1 cellular context compared by ENCODE assay signal in the genomic region with DNA sequence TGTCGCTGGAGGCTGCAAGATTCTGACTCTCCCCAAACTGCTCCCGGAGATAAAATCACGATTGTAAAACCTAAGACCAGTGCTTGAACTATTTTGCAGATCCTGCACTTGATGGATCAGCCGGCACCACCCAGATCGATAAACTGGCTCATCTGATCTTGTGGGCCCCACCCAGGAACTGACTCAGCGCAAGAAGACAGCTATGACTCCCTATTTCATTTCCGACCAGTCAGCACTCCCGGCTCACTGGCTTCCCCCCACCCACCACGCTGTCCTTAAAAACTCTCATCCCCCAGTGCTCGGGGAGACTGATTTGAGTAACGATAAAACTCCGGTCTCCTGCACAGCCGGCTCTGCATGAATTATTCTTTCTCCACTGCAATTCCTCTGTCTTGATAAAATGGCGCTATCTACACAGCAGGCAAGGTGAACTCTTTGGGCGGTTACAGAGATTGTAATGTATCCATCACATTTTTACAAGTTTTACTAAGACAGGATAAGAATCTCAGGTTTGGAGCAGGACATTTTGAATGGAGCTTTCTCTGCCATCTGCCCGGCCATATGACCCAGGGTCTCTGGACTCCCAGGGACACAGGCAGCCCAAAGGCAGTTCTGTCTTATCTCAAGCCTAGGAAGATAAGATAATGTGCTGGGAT.
TF ChIP-seq lines count a peak whose summit lies in the region.

No MANE protein-coding gene starts in this region.

TF ChIP-seq in K562, 482 proteins besides CTCF, POLR2A, EP300 and RAD21 (continued from another document and continues in another):
- TF ChIP-seq, protein P1, sequence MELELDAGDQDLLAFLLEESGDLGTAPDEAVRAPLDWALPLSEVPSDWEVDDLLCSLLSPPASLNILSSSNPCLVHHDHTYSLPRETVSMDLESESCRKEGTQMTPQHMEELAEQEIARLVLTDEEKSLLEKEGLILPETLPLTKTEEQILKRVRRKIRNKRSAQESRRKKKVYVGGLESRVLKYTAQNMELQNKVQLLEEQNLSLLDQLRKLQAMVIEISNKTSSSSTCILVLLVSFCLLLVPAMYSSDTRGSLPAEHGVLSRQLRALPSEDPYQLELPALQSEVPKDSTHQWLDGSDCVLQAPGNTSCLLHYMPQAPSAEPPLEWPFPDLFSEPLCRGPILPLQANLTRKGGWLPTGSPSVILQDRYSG (tag; conservative IDR thresholded peaks at IDR 0.05; ENCODE audit: low read depth), result no peak
- TF ChIP-seq HDGF (IDR thresholded peaks at IDR 0.05), result no peak
- no peak for TF ChIP-seq RBM25 (IDR thresholded peaks at IDR 0.05; ENCODE audit: low read depth, low read length, severe bottlenecking)
- no peak for TF ChIP-seq ZNF24 (IDR thresholded peaks at IDR 0.05)
- TF ChIP-seq ZNF77 (CRISPR knock-in tag; IDR thresholded peaks at IDR 0.05), result no peak
- TF ChIP-seq CCNT2 (IDR thresholded peaks at IDR 0.05; ENCODE audit: borderline replicate concordance, extremely low read depth, insufficient read length, low read depth, low read length), result peak; percentile 72
- no peak for TF ChIP-seq POLR3A (IDR thresholded peaks at IDR 0.05; ENCODE audit: borderline replicate concordance, extremely low read depth, insufficient read depth, insufficient read length)
- TF ChIP-seq PURB (CRISPR knock-in tag; IDR thresholded peaks at IDR 0.05; ENCODE audit: low read depth), result no peak
- no peak for TF ChIP-seq ZNF785 (CRISPR knock-in tag; IDR thresholded peaks at IDR 0.05)
- TF ChIP-seq PHF8 (IDR thresholded peaks at IDR 0.05; ENCODE audit: borderline replicate concordance, low read length), result no peak
- TF ChIP-seq TCF7 (IDR thresholded peaks at IDR 0.05; ENCODE audit: borderline replicate concordance), result no peak
- TF ChIP-seq, protein P2, sequence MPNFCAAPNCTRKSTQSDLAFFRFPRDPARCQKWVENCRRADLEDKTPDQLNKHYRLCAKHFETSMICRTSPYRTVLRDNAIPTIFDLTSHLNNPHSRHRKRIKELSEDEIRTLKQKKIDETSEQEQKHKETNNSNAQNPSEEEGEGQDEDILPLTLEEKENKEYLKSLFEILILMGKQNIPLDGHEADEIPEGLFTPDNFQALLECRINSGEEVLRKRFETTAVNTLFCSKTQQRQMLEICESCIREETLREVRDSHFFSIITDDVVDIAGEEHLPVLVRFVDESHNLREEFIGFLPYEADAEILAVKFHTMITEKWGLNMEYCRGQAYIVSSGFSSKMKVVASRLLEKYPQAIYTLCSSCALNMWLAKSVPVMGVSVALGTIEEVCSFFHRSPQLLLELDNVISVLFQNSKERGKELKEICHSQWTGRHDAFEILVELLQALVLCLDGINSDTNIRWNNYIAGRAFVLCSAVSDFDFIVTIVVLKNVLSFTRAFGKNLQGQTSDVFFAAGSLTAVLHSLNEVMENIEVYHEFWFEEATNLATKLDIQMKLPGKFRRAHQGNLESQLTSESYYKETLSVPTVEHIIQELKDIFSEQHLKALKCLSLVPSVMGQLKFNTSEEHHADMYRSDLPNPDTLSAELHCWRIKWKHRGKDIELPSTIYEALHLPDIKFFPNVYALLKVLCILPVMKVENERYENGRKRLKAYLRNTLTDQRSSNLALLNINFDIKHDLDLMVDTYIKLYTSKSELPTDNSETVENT (CRISPR knock-in tag; IDR thresholded peaks at IDR 0.05), result no peak
- no peak for TF ChIP-seq ZNF232 (CRISPR knock-in tag; IDR thresholded peaks at IDR 0.05)
- TF ChIP-seq ZNF507 (tag; conservative IDR thresholded peaks at IDR 0.05), result no peak
- peak; percentile 27; the same call in 1 of the 2 replicates for TF ChIP-seq GATAD2A (IDR thresholded peaks at IDR 0.05)
- TF ChIP-seq DNMT1 (IDR thresholded peaks at IDR 0.05), result no peak
- no peak for TF ChIP-seq NUFIP1 (IDR thresholded peaks at IDR 0.05; ENCODE audit: partially characterized antibody)
- TF ChIP-seq NELFE (IDR thresholded peaks at IDR 0.05; ENCODE audit: insufficient read depth, insufficient read length), result no peak
- TF ChIP-seq, protein P3, sequence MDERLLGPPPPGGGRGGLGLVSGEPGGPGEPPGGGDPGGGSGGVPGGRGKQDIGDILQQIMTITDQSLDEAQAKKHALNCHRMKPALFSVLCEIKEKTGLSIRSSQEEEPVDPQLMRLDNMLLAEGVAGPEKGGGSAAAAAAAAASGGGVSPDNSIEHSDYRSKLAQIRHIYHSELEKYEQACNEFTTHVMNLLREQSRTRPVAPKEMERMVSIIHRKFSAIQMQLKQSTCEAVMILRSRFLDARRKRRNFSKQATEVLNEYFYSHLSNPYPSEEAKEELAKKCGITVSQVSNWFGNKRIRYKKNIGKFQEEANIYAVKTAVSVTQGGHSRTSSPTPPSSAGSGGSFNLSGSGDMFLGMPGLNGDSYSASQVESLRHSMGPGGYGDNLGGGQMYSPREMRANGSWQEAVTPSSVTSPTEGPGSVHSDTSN (CRISPR knock-in tag; IDR thresholded peaks at IDR 0.05; ENCODE audit: low read depth), result no peak
- TF ChIP-seq, protein P3 (tag; conservative IDR thresholded peaks at IDR 0.05; ENCODE audit: low read depth), result peak; percentile 64; the same call in 1 of the 2 replicates
- TF ChIP-seq, protein P4, sequence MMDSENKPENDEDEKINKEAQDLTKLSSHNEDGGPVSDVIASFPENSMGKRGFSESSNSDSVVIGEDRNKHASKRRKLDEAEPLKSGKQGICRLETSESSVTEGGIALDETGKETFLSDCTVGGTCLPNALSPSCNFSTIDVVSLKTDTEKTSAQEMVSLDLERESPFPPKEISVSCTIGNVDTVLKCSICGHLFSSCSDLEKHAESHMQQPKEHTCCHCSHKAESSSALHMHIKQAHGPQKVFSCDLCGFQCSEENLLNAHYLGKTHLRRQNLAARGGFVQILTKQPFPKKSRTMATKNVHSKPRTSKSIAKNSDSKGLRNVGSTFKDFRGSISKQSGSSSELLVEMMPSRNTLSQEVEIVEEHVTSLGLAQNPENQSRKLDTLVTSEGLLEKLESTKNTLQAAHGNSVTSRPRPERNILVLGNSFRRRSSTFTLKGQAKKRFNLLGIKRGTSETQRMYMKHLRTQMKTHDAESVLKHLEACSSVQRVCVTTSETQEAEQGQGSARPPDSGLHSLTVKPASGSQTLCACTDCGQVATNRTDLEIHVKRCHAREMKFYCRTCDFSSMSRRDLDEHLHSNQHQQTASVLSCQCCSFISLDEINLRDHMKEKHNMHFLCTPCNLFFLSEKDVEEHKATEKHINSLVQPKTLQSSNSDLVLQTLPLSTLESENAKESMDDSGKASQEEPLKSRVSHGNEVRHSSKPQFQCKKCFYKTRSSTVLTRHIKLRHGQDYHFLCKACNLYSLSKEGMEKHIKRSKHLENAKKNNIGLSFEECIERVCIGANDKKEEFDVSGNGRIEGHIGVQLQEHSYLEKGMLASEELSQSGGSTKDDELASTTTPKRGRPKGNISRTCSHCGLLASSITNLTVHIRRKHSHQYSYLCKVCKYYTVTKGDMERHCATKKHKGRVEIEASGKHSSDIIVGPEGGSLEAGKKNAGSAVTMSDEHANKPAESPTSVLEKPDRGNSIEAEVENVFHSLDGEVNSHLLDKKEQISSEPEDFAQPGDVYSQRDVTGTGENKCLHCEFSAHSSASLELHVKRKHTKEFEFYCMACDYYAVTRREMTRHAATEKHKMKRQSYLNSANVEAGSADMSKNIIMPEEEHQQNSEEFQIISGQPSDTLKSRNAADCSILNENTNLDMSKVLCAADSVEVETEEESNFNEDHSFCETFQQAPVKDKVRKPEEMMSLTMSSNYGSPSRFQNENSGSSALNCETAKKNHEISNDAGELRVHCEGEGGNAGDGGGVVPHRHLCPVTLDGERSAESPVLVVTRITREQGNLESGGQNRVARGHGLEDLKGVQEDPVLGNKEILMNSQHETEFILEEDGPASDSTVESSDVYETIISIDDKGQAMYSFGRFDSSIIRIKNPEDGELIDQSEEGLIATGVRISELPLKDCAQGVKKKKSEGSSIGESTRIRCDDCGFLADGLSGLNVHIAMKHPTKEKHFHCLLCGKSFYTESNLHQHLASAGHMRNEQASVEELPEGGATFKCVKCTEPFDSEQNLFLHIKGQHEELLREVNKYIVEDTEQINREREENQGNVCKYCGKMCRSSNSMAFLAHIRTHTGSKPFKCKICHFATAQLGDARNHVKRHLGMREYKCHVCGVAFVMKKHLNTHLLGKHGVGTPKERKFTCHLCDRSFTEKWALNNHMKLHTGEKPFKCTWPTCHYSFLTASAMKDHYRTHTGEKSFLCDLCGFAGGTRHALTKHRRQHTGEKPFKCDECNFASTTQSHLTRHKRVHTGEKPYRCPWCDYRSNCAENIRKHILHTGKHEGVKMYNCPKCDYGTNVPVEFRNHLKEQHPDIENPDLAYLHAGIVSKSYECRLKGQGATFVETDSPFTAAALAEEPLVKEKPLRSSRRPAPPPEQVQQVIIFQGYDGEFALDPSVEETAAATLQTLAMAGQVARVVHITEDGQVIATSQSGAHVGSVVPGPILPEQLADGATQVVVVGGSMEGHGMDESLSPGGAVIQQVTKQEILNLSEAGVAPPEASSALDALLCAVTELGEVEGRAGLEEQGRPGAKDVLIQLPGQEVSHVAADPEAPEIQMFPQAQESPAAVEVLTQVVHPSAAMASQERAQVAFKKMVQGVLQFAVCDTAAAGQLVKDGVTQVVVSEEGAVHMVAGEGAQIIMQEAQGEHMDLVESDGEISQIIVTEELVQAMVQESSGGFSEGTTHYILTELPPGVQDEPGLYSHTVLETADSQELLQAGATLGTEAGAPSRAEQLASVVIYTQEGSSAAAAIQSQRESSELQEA (IDR thresholded peaks at IDR 0.05; ENCODE audit: low read depth), result no peak
- TF ChIP-seq SOX6 (IDR thresholded peaks at IDR 0.05), result peak; percentile 83
- TF ChIP-seq SMARCA5 (IDR thresholded peaks at IDR 0.05), result no peak
- TF ChIP-seq FIP1L1 (IDR thresholded peaks at IDR 0.05; ENCODE audit: low read depth, low read length, poor library complexity, severe bottlenecking), result no peak
- no peak for TF ChIP-seq E2F3 (CRISPR knock-in tag; IDR thresholded peaks at IDR 0.05)
- TF ChIP-seq, protein P5, sequence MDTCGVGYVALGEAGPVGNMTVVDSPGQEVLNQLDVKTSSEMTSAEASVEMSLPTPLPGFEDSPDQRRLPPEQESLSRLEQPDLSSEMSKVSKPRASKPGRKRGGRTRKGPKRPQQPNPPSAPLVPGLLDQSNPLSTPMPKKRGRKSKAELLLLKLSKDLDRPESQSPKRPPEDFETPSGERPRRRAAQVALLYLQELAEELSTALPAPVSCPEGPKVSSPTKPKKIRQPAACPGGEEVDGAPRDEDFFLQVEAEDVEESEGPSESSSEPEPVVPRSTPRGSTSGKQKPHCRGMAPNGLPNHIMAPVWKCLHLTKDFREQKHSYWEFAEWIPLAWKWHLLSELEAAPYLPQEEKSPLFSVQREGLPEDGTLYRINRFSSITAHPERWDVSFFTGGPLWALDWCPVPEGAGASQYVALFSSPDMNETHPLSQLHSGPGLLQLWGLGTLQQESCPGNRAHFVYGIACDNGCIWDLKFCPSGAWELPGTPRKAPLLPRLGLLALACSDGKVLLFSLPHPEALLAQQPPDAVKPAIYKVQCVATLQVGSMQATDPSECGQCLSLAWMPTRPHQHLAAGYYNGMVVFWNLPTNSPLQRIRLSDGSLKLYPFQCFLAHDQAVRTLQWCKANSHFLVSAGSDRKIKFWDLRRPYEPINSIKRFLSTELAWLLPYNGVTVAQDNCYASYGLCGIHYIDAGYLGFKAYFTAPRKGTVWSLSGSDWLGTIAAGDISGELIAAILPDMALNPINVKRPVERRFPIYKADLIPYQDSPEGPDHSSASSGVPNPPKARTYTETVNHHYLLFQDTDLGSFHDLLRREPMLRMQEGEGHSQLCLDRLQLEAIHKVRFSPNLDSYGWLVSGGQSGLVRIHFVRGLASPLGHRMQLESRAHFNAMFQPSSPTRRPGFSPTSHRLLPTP (IDR thresholded peaks at IDR 0.05; ENCODE audit: borderline replicate concordance, extremely low read depth, insufficient read length), result no peak
- TF ChIP-seq, protein P6, sequence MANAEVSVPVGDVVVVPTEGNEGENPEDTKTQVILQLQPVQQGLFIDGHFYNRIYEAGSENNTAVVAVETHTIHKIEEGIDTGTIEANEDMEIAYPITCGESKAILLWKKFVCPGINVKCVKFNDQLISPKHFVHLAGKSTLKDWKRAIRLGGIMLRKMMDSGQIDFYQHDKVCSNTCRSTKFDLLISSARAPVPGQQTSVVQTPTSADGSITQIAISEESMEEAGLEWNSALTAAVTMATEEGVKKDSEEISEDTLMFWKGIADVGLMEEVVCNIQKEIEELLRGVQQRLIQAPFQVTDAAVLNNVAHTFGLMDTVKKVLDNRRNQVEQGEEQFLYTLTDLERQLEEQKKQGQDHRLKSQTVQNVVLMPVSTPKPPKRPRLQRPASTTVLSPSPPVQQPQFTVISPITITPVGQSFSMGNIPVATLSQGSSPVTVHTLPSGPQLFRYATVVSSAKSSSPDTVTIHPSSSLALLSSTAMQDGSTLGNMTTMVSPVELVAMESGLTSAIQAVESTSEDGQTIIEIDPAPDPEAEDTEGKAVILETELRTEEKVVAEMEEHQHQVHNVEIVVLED (CRISPR knock-in tag; IDR thresholded peaks at IDR 0.05), result no peak
- no peak for TF ChIP-seq ETV6 (IDR thresholded peaks at IDR 0.05; ENCODE audit: borderline replicate concordance in 1 of 2, low read depth in 2 of 2, low read length in 1 of 2)
- TF ChIP-seq ETV6 (CRISPR knock-in tag; IDR thresholded peaks at IDR 0.05; ENCODE audit: borderline replicate concordance), result no peak
